Comparison of ENCODE assay signal across 1 cellular context in the genomic region with DNA sequence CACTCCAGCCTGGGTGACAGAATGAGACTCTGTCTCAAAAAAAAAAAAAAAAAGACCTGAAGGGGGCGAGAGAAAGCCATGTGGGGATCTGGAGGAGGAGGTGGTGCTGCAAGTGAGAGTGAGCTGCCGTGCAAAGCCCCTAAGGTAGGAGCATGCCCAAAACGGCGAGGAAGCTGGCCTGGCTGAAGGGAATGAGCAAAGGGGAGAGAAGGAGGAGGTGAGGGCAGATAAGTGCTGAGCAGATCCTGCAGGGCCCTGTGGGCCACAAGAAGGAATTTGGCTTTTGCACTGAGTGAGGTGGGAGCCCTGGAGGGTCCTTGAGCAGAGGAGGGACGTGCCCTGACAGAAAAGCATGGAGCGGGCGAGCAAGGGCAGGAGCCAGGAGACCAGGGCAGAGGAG.
TF ChIP-seq lines count a peak whose summit lies in the region.

No MANE protein-coding gene starts in this region.

TF ChIP-seq in HCT116, 20 proteins besides CTCF, POLR2A, EP300 and RAD21 (continued from another document):
- TF ChIP-seq YY1 (IDR thresholded peaks at IDR 0.05; ENCODE audit: extremely low read depth, insufficient replicate concordance, low read depth, low read length) = no peak
- no peak for TF ChIP-seq EGR1 (IDR thresholded peaks at IDR 0.05; ENCODE audit: low read depth)
